In the genomic region with DNA sequence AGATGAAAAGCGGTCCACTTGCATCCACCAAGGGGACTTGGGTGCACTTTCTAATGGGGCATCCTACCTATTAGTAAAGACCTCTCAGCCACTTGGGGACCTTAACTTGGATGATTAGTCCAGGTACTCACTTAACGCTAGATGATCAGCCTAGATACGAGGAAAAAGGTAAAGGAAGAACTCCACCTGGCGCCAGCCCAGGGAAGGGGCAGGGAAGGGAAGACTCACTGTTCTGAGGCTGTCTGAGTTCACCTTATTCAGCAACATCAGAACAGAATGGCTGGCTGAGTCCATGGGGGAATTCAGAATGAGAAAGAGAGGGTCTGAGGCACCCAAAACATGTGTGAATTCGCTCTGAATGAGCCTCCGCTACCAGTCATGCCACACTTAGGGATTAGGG, we compare ENCODE assay signal across 2 cellular contexts.
TF ChIP-seq lines count a peak whose summit lies in the region.

No MANE protein-coding gene starts in this region.

TF ChIP-seq in SK-N-SH, 30 proteins besides CTCF, POLR2A, EP300 and RAD21:
- TF ChIP-seq, protein P1, sequence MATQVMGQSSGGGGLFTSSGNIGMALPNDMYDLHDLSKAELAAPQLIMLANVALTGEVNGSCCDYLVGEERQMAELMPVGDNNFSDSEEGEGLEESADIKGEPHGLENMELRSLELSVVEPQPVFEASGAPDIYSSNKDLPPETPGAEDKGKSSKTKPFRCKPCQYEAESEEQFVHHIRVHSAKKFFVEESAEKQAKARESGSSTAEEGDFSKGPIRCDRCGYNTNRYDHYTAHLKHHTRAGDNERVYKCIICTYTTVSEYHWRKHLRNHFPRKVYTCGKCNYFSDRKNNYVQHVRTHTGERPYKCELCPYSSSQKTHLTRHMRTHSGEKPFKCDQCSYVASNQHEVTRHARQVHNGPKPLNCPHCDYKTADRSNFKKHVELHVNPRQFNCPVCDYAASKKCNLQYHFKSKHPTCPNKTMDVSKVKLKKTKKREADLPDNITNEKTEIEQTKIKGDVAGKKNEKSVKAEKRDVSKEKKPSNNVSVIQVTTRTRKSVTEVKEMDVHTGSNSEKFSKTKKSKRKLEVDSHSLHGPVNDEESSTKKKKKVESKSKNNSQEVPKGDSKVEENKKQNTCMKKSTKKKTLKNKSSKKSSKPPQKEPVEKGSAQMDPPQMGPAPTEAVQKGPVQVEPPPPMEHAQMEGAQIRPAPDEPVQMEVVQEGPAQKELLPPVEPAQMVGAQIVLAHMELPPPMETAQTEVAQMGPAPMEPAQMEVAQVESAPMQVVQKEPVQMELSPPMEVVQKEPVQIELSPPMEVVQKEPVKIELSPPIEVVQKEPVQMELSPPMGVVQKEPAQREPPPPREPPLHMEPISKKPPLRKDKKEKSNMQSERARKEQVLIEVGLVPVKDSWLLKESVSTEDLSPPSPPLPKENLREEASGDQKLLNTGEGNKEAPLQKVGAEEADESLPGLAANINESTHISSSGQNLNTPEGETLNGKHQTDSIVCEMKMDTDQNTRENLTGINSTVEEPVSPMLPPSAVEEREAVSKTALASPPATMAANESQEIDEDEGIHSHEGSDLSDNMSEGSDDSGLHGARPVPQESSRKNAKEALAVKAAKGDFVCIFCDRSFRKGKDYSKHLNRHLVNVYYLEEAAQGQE (IDR thresholded peaks at IDR 0.05; ENCODE audit: low read depth, low read length): no peak
- TF ChIP-seq GATA2 (CRISPR knock-in tag; IDR thresholded peaks at IDR 0.05): no peak
- no peak for TF ChIP-seq CHD2 (IDR thresholded peaks at IDR 0.05; ENCODE audit: low read length, partially characterized antibody)
- no peak for TF ChIP-seq MEF2A (IDR thresholded peaks at IDR 0.05; ENCODE audit: borderline replicate concordance, low read depth)
- TF ChIP-seq GABPA (IDR thresholded peaks at IDR 0.05; ENCODE audit: low read depth): no peak
- TF ChIP-seq MXI1 (IDR thresholded peaks at IDR 0.05; ENCODE audit: low read depth, low read length): no peak
- TF ChIP-seq TAF1 (IDR thresholded peaks at IDR 0.05; ENCODE audit: borderline replicate concordance, low read depth, low read length): no peak

TF ChIP-seq in SK-N-SH treated with all-trans-retinoic acid at 6 μM for 48 hours, 23 proteins besides CTCF, POLR2A, EP300 and RAD21 (continued from another document):
- TF ChIP-seq, protein P2, sequence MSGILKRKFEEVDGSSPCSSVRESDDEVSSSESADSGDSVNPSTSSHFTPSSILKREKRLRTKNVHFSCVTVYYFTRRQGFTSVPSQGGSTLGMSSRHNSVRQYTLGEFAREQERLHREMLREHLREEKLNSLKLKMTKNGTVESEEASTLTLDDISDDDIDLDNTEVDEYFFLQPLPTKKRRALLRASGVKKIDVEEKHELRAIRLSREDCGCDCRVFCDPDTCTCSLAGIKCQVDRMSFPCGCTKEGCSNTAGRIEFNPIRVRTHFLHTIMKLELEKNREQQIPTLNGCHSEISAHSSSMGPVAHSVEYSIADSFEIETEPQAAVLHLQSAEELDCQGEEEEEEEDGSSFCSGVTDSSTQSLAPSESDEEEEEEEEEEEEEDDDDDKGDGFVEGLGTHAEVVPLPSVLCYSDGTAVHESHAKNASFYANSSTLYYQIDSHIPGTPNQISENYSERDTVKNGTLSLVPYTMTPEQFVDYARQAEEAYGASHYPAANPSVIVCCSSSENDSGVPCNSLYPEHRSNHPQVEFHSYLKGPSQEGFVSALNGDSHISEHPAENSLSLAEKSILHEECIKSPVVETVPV (CRISPR knock-in tag; IDR thresholded peaks at IDR 0.05): no peak
- TF ChIP-seq ESRRG (CRISPR knock-in tag; IDR thresholded peaks at IDR 0.05): no peak
- TF ChIP-seq ARNTL (CRISPR knock-in tag; IDR thresholded peaks at IDR 0.05; ENCODE audit: borderline replicate concordance, low read depth): no peak
